1 cellular context compared by ENCODE assay signal in genomic region chr6:47496935-47497579, GRCh38.
TF ChIP-seq lines count a peak whose summit lies in the region.

No MANE protein-coding gene starts in this region.

TF ChIP-seq in WTC11, 78 proteins besides CTCF, POLR2A, EP300 and RAD21 (continued from another document):
- TF ChIP-seq AFF4 (CRISPR knock-in tag; IDR thresholded peaks at IDR 0.05; ENCODE audit: borderline replicate concordance) (no peak), TP53 (CRISPR knock-in tag; IDR thresholded peaks at IDR 0.05) (no peak), ESRRA (CRISPR knock-in tag; IDR thresholded peaks at IDR 0.05; ENCODE audit: borderline replicate concordance) (no peak)
TF ChIP-seq in WTC11: peak in this region for 2.
